In genomic region chr12:68819481-68819880, GRCh38 we compare ENCODE assay signal across 2 cellular contexts.
A peak's percentile ranks its signal among the peaks of the same experiment; 100 is the strongest.
TF ChIP-seq lines count a peak whose summit lies in the region.

No MANE protein-coding gene starts in this region.

TF ChIP-seq in K562, 482 proteins besides CTCF, POLR2A, EP300 and RAD21:
- 0 out of 2 replicates have a peak, but pooled peaks have one; percentile 13 for TF ChIP-seq RBFOX2 (IDR thresholded peaks at IDR 0.05; ENCODE audit: low read depth, low read length)

TF ChIP-seq in HepG2, 621 proteins besides CTCF, POLR2A, EP300 and RAD21:
- TF ChIP-seq RBM22 (optimal IDR thresholded peaks at IDR 0.05; ENCODE audit: low read length), result peak; percentile 39
- TF ChIP-seq POLR2G (IDR thresholded peaks at IDR 0.05; ENCODE audit: low read depth, low read length), result 0 out of 2 replicates have a peak, but pooled peaks have one; percentile 27
